1 cellular context compared by ENCODE assay signal in genomic region chr2:179677746-179678505, GRCh38.
TF ChIP-seq lines count a peak whose summit lies in the region.

No MANE protein-coding gene starts in this region.

TF ChIP-seq in SK-N-SH, 30 proteins besides CTCF, POLR2A, EP300 and RAD21 (continued from another document):
- TF ChIP-seq ZBTB33 (IDR thresholded peaks at IDR 0.05; ENCODE audit: borderline replicate concordance, low read depth) (no peak), YY1 (IDR thresholded peaks at IDR 0.05; ENCODE audit: low read depth) (no peak), FOSL2 (IDR thresholded peaks at IDR 0.05; ENCODE audit: borderline replicate concordance, low read depth) (no peak)
